In the genomic region with DNA sequence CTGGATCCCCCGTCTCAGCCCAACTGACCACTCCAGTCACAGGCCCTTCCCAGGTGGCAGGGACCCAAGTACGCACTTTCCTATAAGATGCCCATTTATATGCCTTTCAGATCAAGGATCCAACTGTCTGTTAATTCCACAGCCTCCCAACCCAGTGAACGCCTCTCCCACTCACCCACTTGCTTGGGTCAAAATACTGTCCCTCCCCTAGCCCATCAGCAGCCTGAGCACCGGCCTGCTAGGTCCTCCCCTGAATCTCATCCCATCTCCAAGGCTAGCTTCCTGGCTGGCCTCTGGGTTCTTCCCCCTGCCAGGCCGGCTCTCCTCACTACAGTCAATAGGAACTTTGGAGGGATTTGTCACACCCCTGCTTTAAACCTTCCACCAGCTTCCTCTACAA, we compare ENCODE assay signal across 11 cellular contexts. TPM values are rescaled to one million over a fixed set of nuclear protein-coding genes. Genes with fewer than 3 reads are reported as not detected.
A peak's percentile ranks its signal among the peaks of the same experiment; 100 is the strongest.
DNase-seq lines count a peak whose midpoint lies in the region; ATAC-seq and TF ChIP-seq lines count a peak whose summit lies in the region.
"Had no signal": no experiment of that assay in that cellular context is flagged by ENCODE, and none has a peak within 500 bp of the region (broad histone marks: within the 10 kb centered on the region; RNA-seq: fewer than 3 reads in every experiment).

No MANE protein-coding gene starts in this region.

- H3K9me3 Mint-ChIP-seq in stimulated activated naive CD8-positive, alpha-beta T cell treated with anti-CD3 and anti-CD28 coated beads, Interleukin-15, Interleukin-2, amounts not matched to agents 100 ng/mL and 50 ng/mL, for 24 hours = no peaks in the 10 kb centered on the region
- H3K9me3 Mint-ChIP-seq in glutamatergic neuron (ENCODE audit: unreplicated experiment) = peaks cover 28% of the 10 kb centered on the region

- peaks cover 37% of the 10 kb centered on the region for H3K4me1 Mint-ChIP-seq in stimulated activated naive CD8-positive, alpha-beta T cell treated with anti-CD3 and anti-CD28 coated beads, Interleukin-15, Interleukin-2, amounts not matched to agents 100 ng/mL and 50 ng/mL, for 24 hours (ENCODE audit: low read depth)
- H3K4me1 Mint-ChIP-seq in glutamatergic neuron (ENCODE audit: low read depth, unreplicated experiment) = peaks cover 19% of the 10 kb centered on the region

- H3K4me3 Mint-ChIP-seq in stimulated activated naive CD8-positive, alpha-beta T cell treated with anti-CD3 and anti-CD28 coated beads, Interleukin-15, Interleukin-2, amounts not matched to agents 100 ng/mL and 50 ng/mL, for 24 hours = peak overlapping the region; percentile 96
- peak overlapping the region; percentile 88 for H3K4me3 Mint-ChIP-seq in glutamatergic neuron (ENCODE audit: unreplicated experiment)

- H3K27ac Mint-ChIP-seq in stimulated activated naive CD8-positive, alpha-beta T cell treated with anti-CD3 and anti-CD28 coated beads, Interleukin-15, Interleukin-2, amounts not matched to agents 100 ng/mL and 50 ng/mL, for 24 hours = peak overlapping the region; percentile 88
- H3K27ac Mint-ChIP-seq in glutamatergic neuron (ENCODE audit: unreplicated experiment) = peak overlapping the region; percentile 60

- no peaks in the 10 kb centered on the region for H3K27me3 Mint-ChIP-seq in stimulated activated naive CD8-positive, alpha-beta T cell treated with anti-CD3 and anti-CD28 coated beads, Interleukin-15, Interleukin-2, amounts not matched to agents 100 ng/mL and 50 ng/mL, for 24 hours
- peaks cover 20% of the 10 kb centered on the region for H3K27me3 Mint-ChIP-seq in glutamatergic neuron (ENCODE audit: unreplicated experiment)

- peaks cover 52% of the 10 kb centered on the region for H3K36me3 Mint-ChIP-seq in stimulated activated naive CD8-positive, alpha-beta T cell treated with anti-CD3 and anti-CD28 coated beads, Interleukin-15, Interleukin-2, amounts not matched to agents 100 ng/mL and 50 ng/mL, for 24 hours (ENCODE audit: low read depth)
- peaks cover 12% of the 10 kb centered on the region for H3K36me3 Mint-ChIP-seq in glutamatergic neuron (ENCODE audit: unreplicated experiment)

- TF ChIP-seq CTCF in VCaP (conservative IDR thresholded peaks at IDR 0.05) (no peak), glutamatergic neuron (IDR thresholded peaks at IDR 0.05; ENCODE audit: partially characterized antibody, unreplicated experiment) (no peak)

- H3K27ac ChIP-seq in VCaP = peak overlapping the region; percentile 96; the same call in 1 of the 2 replicates
- H3K27ac ChIP-seq: upper lobe of right lung had no signal

- no peak for DNase-seq in stimulated activated naive CD8-positive, alpha-beta T cell treated with anti-CD3 and anti-CD28 coated beads, Interleukin-15, Interleukin-2, amounts not matched to agents 100 U/mL and 50 U/mL, for 24 hours
- DNase-seq in glutamatergic neuron = no peak
- no peak for DNase-seq in inferior parietal cortex (ENCODE audit: extremely low spot score)
- no peak for DNase-seq in germinal center (ENCODE audit: low spot score)
- DNase-seq: NCI-H2171; stimulated activated CD4-positive, alpha-beta T cell treated with anti-CD3 and anti-CD28 coated beads, Interleukin-15, amount 100 ng/mL, for 24 hours; upper lobe of right lung had no signal

- ATAC-seq in stimulated activated naive CD8-positive, alpha-beta T cell treated with anti-CD3 and anti-CD28 coated beads, Interleukin-15, Interleukin-2, amounts not matched to agents 100 U/mL and 50 U/mL, for 24 hours = no peak
- no peak for ATAC-seq in HG02759 (IDR thresholded peaks at IDR 0.05; ENCODE audit: unreplicated experiment)
- ATAC-seq in HG02840 (IDR thresholded peaks at IDR 0.05; ENCODE audit: low FRiP score, unreplicated experiment) = no peak
- ATAC-seq: upper lobe of right lung had no signal

RNA-seq across cellular contexts. Expression of gene UBE2S, which starts 1.9 kb away (rescaled TPM):
- 235 TPM for total RNA-seq in glutamatergic neuron (ENCODE audit: unreplicated experiment)

RNA-seq across cellular contexts. Expression of gene RPL28, which starts 19.9 kb away (rescaled TPM):
- 1,087 TPM for total RNA-seq in glutamatergic neuron (ENCODE audit: unreplicated experiment)

RNA-seq across cellular contexts. Expression of gene TMEM238, which starts 21.5 kb away (rescaled TPM):
- 1.3 TPM for total RNA-seq in glutamatergic neuron (ENCODE audit: unreplicated experiment)

RNA-seq across cellular contexts. Expression of gene TMEM190, which starts 29.0 kb away (rescaled TPM):
- total RNA-seq in glutamatergic neuron (ENCODE audit: unreplicated experiment) = 3.7 TPM
- total RNA-seq: upper lobe of right lung had no signal

RNA-seq across cellular contexts. Expression of gene IL11, which starts 35.4 kb away (rescaled TPM):
- 18.1 TPM for total RNA-seq in glutamatergic neuron (ENCODE audit: unreplicated experiment)
